ENCODE assay signal across 12 cellular contexts in the genomic region with DNA sequence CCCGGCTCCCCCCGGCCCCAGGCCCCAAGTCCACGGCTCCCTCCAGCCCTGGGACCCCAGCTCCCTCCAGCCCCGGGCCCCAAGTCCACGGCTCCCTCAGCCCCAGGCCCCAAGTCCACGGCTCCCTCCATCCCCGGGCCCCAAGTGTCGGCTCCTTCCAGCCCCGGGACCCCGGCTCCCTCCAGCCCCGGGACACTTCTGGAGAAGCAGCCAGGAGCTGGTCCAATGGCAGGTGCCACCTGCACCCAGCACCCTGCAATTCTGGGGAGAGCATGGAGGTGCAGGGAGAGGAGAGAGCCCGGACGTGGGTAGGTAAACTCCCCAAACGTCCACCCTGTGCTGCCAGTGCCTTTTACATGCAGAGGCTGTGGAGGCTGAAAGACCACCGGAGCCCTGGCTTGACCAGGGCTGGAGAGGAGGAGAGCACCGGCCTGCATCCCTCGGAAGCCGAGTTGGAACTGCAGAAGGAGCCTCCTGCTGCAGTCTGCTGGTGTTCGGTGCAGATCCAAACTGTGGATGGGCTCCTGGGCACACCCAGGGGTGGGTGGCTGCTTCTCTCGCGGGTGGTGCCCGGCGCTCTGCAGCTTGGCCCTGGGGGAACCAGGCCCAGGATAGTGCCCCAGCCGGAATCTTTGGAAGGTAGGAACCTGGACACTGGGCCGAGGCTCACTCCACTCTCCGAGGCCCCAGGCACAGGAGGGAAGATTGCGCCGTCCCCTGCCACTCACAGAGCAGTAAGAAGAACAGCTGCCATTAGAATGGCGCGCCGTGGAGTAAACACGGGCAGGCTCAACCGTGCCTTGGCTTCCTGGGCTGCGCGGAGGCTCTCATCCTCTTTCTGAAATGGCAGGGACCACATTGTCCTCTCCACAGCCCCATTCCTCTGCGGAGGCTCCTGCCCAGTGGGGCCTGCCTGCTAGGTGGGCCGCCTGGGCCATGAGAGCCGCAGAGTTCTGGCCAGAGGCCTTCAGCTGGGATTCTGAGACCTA. TPM values are rescaled to one million over a fixed set of nuclear protein-coding genes. Genes with fewer than 3 reads are reported as not detected.
DNase-seq lines count a peak whose midpoint lies in the region; ATAC-seq and TF ChIP-seq lines count a peak whose summit lies in the region.
"Had no signal": no experiment of that assay in that cellular context is flagged by ENCODE, and none has a peak within 500 bp of the region (broad histone marks: within the 10 kb centered on the region; RNA-seq: fewer than 3 reads in every experiment).

No MANE protein-coding gene starts in this region.

- H3K27me3 ChIP-seq in PC-3 (ENCODE audit: low read length) (no peaks in the 10 kb centered on the region), hepatocyte (peaks cover 15% of the 10 kb centered on the region), testis (no peaks in the 10 kb centered on the region)

- H3K9me2 ChIP-seq in PC-3 (replicated peaks; ENCODE audit: low read length) (no peaks in the 10 kb centered on the region), hepatocyte (replicated peaks; ENCODE audit: insufficient read depth) (no peaks in the 10 kb centered on the region)

- H4K20me1 ChIP-seq in PC-3 (ENCODE audit: low read length) (no peaks in the 10 kb centered on the region), hepatocyte (ENCODE audit: insufficient read depth, poor library complexity, severe bottlenecking) (no peaks in the 10 kb centered on the region)

- H3K9me3 ChIP-seq in PC-3 (ENCODE audit: low read length) (no peaks in the 10 kb centered on the region), hepatocyte (ENCODE audit: low read depth) (no peaks in the 10 kb centered on the region), testis (no peaks in the 10 kb centered on the region)
- H3K9me3 ChIP-seq: SJSA1, tibial artery had no signal

- peak; percentile 19 to 38 for ATAC-seq in activated T-cell treated with anti-CD3 and anti-CD28 coated beads, Interleukin-2, amount 50 U/mL, for 4 hours
- ATAC-seq in PC-3, result peak; percentile 25

- H3K27ac ChIP-seq in PC-3 (ENCODE audit: low read length), result no peak overlapping the region
- no peak overlapping the region for H3K27ac ChIP-seq in hepatocyte
- no peak overlapping the region for H3K27ac ChIP-seq in testis
- H3K27ac ChIP-seq: SJSA1, tibial artery had no signal

- no peaks in the 10 kb centered on the region for H3K9me3 Mint-ChIP-seq in activated T-cell treated with anti-CD3 and anti-CD28 coated beads, Interleukin-2, amount 50 U/mL, for 4 hours
- H3K9me3 Mint-ChIP-seq: activated naive CD8-positive, alpha-beta T cell treated with anti-CD3 and anti-CD28 coated beads, Interleukin-2, amount 50 U/mL, for 24 hours had no signal

- no peak overlapping the region for H2AFZ ChIP-seq in PC-3 (ENCODE audit: low read length)
- H2AFZ ChIP-seq in hepatocyte, result no peak overlapping the region

- intact Hi-C loops in PC-3 (cut with micrococcal nuclease) (loop anchor here (2.0 kb wide), 1 partner anchor 1019 kb away; no protein-coding TSS in a partner anchor), testis (cut with DNase I; ENCODE audit: low total_unique reads) (no loop called here)

- peaks cover 2% of the 10 kb centered on the region for H3K4me1 Mint-ChIP-seq in activated T-cell treated with anti-CD3 and anti-CD28 coated beads, Interleukin-2, amount 50 U/mL, for 4 hours (ENCODE audit: low read depth)
- H3K4me1 Mint-ChIP-seq: activated naive CD8-positive, alpha-beta T cell treated with anti-CD3 and anti-CD28 coated beads, Interleukin-2, amount 50 U/mL, for 24 hours had no signal

- H3K4me1 ChIP-seq in PC-3 (ENCODE audit: insufficient read depth, low read length) (no peaks in the 10 kb centered on the region; the same call in 1 of the 2 replicates), hepatocyte (ENCODE audit: insufficient read depth) (no peaks in the 10 kb centered on the region), testis (no peaks in the 10 kb centered on the region)

- H3K4me2 ChIP-seq in PC-3 (ENCODE audit: low read length) (0 out of 2 replicates have a peak overlapping the region, but pooled peaks have one; percentile 19), hepatocyte (peak overlapping the region; percentile 78)

- POLR2A ChIA-PET in PC-3 (lab: Charles Lee; ENCODE audit: unreplicated experiment), result no interaction called here

- TF ChIP-seq CTCF in PC-3 (conservative IDR thresholded peaks at IDR 0.05; ENCODE audit: low read depth, low read length), result no peak
- no peak for TF ChIP-seq CTCF in hepatocyte (IDR thresholded peaks at IDR 0.05; ENCODE audit: poor library complexity)
- no peak for TF ChIP-seq CTCF in testis (IDR thresholded peaks at IDR 0.05)

- H3K79me2 ChIP-seq in PC-3 (ENCODE audit: low read length), result no peaks in the 10 kb centered on the region
- H3K79me2 ChIP-seq in hepatocyte, result no peaks in the 10 kb centered on the region

- H3K36me3 Mint-ChIP-seq in activated T-cell treated with anti-CD3 and anti-CD28 coated beads, Interleukin-2, amount 50 U/mL, for 4 hours (ENCODE audit: insufficient read depth), result no peaks in the 10 kb centered on the region

- no peak for DNase-seq in activated T-cell treated with anti-CD3 and anti-CD28 coated beads, Interleukin-2, amount 50 U/mL, for 4 hours
- DNase-seq in activated T-cell treated with anti-CD3 and anti-CD28 coated beads for 4 hours (no peak), PC-3 (no peak), hepatocyte (ENCODE audit: low spot score) (no peak), testis (no peak), globus pallidus (ENCODE audit: low spot score) (no peak), NCI-H774 (lab: John Stamatoyannopoulos, UW) (no peak), dermis blood vessel endothelial cell (no peak)

- 88% methylated on average over 29 of the region's 38 CpGs for WGBS in hepatocyte (ENCODE audit: low lambda C conversion rate, missing lambda C conversion rate)
- WGBS in testis, 2 donors, result 32 to 53% methylated on average over 7 to 37 of the region's 38 CpGs

- no peak for TF ChIP-seq POLR2A in testis (IDR thresholded peaks at IDR 0.05)

- CTCF ChIA-PET in PC-3 (lab: Charles Lee), result interaction anchor here (0.7 kb wide), 1 partner anchor 1017 kb away, joined by 4 read pairs; no protein-coding TSS in a partner anchor

- H3K27me3 Mint-ChIP-seq in activated T-cell treated with anti-CD3 and anti-CD28 coated beads, Interleukin-2, amount 50 U/mL, for 4 hours (ENCODE audit: low read depth), result peaks cover 52% of the 10 kb centered on the region

- H3K36me3 ChIP-seq in PC-3 (ENCODE audit: low read depth, low read length), result no peaks in the 10 kb centered on the region
- no peaks in the 10 kb centered on the region for H3K36me3 ChIP-seq in hepatocyte (replicated peaks; ENCODE audit: insufficient read depth, low read depth)
- no peaks in the 10 kb centered on the region for H3K36me3 ChIP-seq in testis (ENCODE audit: low read depth, missing control alignments)
- H3K36me3 ChIP-seq: SJSA1, tibial artery had no signal

- BruUV-seq in PC-3 (replicated peaks; lab: Mats Ljungman, UMichigan), result no TSS peak

- H3K9ac ChIP-seq in PC-3 (ENCODE audit: low read length), result no peak overlapping the region

- H3K4me3 Mint-ChIP-seq in activated T-cell treated with anti-CD3 and anti-CD28 coated beads, Interleukin-2, amount 50 U/mL, for 4 hours, result no peak overlapping the region
- H3K4me3 Mint-ChIP-seq: activated naive CD8-positive, alpha-beta T cell treated with anti-CD3 and anti-CD28 coated beads, Interleukin-2, amount 50 U/mL, for 24 hours had no signal

- H3K4me3 ChIP-seq in PC-3 (ENCODE audit: low read length), result no peak overlapping the region
- no peak overlapping the region for H3K4me3 ChIP-seq in hepatocyte
- H3K4me3 ChIP-seq in testis, result peak overlapping the region; percentile 13 to 20
- H3K4me3 ChIP-seq: SJSA1, tibial artery had no signal

- H3F3A ChIP-seq in PC-3 (ENCODE audit: low read length, unreplicated experiment), result no peaks in the 10 kb centered on the region

RNA-seq across cellular contexts. Expression of gene SHH, which starts 14.7 kb away (rescaled TPM):
- under 1 TPM in 2 of 3 donors, not detected in 1; 0.05 TPM for total RNA-seq in activated T-cell treated with anti-CD3 and anti-CD28 coated beads, Interleukin-2, amount 50 U/mL, for 4 hours
- total RNA-seq in PC-3 (2014; rRNA removed) (0.11 and 0.12 TPM in 2 replicates), hepatocyte (20.4 and 21.2 TPM in 2 replicates), testis (under 1 TPM in 1 of 2 donors, not detected in 1; 0.06 TPM), dermis blood vessel endothelial cell (0.05 TPM in 1 of 2 replicates, not detected in the other)
- polyA plus RNA-seq in hepatocyte (8.0 and 12.1 TPM in 2 replicates), testis (ENCODE audit: insufficient read depth, low read depth, low replicate concordance) (1.0 TPM)
- total RNA-seq: esophagus mucosa, SJSA1 had no signal

Comparison
In these comparisons a context has a peak if more than half of its experiments do, and no peak if none do; other contexts are left out.
1. H3K4me3 ChIP-seq: peak in testis (2 of 2); none in PC-3 (single experiment) and hepatocyte (single experiment).
2. RNA of gene SHH, which starts 14.7 kb away (total RNA-seq): 20.4 to 21.2 TPM in hepatocyte; 0.11 to 0.12 TPM in PC-3, 0.06 TPM in testis, 0.05 TPM in activated T-cell treated with anti-CD3 and anti-CD28 coated beads, Interleukin-2, amount 50 U/mL, for 4 hours and 0.05 TPM in dermis blood vessel endothelial cell; every median in the first group is over 10 times any median in the second.